ENCODE assay signal across 13 cellular contexts in the genomic region with DNA sequence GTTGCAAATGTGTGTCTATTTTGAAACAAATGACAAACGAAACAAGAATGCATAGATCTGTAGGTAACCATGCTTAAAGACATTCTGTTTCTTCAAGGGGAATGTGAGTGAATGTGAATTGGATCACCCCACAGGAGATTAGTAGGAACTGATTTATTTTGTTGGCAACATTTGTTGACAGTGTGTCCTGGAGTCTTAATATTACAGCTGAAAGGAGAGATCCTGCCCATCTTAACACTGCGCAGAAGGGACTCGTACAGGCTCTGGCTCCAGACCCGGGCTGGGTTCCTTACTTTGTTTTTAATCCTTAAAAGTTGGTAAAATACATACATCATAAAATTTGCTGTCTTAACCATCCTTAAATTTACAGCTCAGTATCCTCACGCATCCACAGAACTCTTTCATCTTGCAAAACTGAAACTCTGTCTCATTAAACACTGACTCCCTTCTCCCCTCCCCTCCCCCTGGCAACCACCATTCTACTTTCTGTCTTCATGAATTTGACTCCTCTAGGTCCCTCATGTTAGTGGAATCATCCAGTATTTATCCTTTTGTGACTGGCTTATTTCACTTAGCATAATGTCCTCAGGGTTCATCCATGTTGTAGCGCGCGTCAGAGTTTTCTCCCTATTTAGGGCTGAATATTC.
DNase-seq lines count a peak whose midpoint lies in the region; ATAC-seq, FAIRE-seq and TF ChIP-seq lines count a peak whose summit lies in the region.
"Had no signal": no experiment of that assay in that cellular context is flagged by ENCODE, and none has a peak within 500 bp of the region (broad histone marks: within the 10 kb centered on the region; RNA-seq: fewer than 3 reads in every experiment).

No MANE protein-coding gene starts in this region.

- H3K27me3 ChIP-seq in BLaER1 treated with 17β-estradiol and CSF1 and Interleukin-3, amounts not matched to agents 10 nM and 100 nM, result no peaks in the 10 kb centered on the region
- no peaks in the 10 kb centered on the region for H3K27me3 ChIP-seq in suprapubic skin
- H3K27me3 ChIP-seq: foreskin keratinocyte had no signal

- H3K4me3 Mint-ChIP-seq in HFFc6, result peak overlapping the region; percentile 84
- no peak overlapping the region for H3K4me3 Mint-ChIP-seq in naive B cell

- H3K36me3 ChIP-seq in BLaER1 treated with 17β-estradiol and CSF1 and Interleukin-3, amounts not matched to agents 10 nM and 100 nM, result peaks cover 0 to 66% (median 6%) of the 10 kb centered on the region in 11 experiments; a peak in 12 of 22 replicates
- no peaks in the 10 kb centered on the region for H3K36me3 ChIP-seq in suprapubic skin

- H3K36me3 Mint-ChIP-seq in HFFc6 (ENCODE audit: low read depth) (peaks cover 8% of the 10 kb centered on the region; the same call in 1 of the 2 replicates), naive B cell (no peaks in the 10 kb centered on the region)

- H3K4me1 Mint-ChIP-seq in HFFc6 (ENCODE audit: low read depth), result peaks cover 36% of the 10 kb centered on the region
- H3K4me1 Mint-ChIP-seq in naive B cell, result peaks cover 26 to 46% (median 43%) of the 10 kb centered on the region in 3 donors

- no peak for TF ChIP-seq POLR2A in suprapubic skin (IDR thresholded peaks at IDR 0.05)

- H3K9me3 Mint-ChIP-seq in HFFc6 (no peaks in the 10 kb centered on the region), naive B cell (no peaks in the 10 kb centered on the region)

- no peak for FAIRE-seq in frontal cortex (lab: Jason Lieb, UNC)
- FAIRE-seq: colon, keratinocyte had no signal

- no peak for ATAC-seq in naive B cell (ENCODE audit: low read depth in 2 of 2)
- no peak for ATAC-seq in HG03097 (IDR thresholded peaks at IDR 0.05; ENCODE audit: low FRiP score, unreplicated experiment)

- H3K4me1 ChIP-seq in BLaER1 treated with 17β-estradiol and CSF1 and Interleukin-3, amounts not matched to agents 10 nM and 100 nM, result peaks cover 83 to 100% (median 100%) of the 10 kb centered on the region in 10 experiments
- peaks cover 36% of the 10 kb centered on the region for H3K4me1 ChIP-seq in suprapubic skin

- TF ChIP-seq CTCF in HFFc6 (IDR thresholded peaks at IDR 0.05) (no peak), suprapubic skin (IDR thresholded peaks at IDR 0.05) (no peak)

- TF ChIP-seq EP300 in suprapubic skin (IDR thresholded peaks at IDR 0.05), result no peak

- peak; percentile 77 for DNase-seq in HFFc6
- peak; percentile 33 for DNase-seq in astrocyte of the hippocampus (ENCODE audit: low read depth, low spot score)
- no peak for DNase-seq in naive B cell
- no peak for DNase-seq in frontal cortex (ENCODE audit: low spot score in 2 of 2)
- DNase-seq in suprapubic skin (ENCODE audit: low spot score in 2 of 2), result no peak
- DNase-seq in SKM-1 treated with dmso at 0.1 percent for 144 hours (lab: John Stamatoyannopoulos, UW; ENCODE audit: unreplicated experiment), result no peak
- DNase-seq: activated effector memory CD4-positive, alpha-beta T cell treated with anti-CD3 and anti-CD28 coated beads, Interleukin-2, amount 50 U/mL, for 16 hours; NCI-H1417 treated with DMSO at 0.1 percent for 48 hours had no signal

- peaks cover 4 to 100% (median 95%) of the 10 kb centered on the region in 11 experiments; a peak in 21 of 22 replicates for H4K20me1 ChIP-seq in BLaER1 treated with 17β-estradiol and CSF1 and Interleukin-3, amounts not matched to agents 10 nM and 100 nM

- H3K27ac Mint-ChIP-seq in HFFc6 (peak overlapping the region; percentile 97), naive B cell (peak overlapping the region in 4 of 6 donors; percentile 18 to 70 (median 32))

- no peak overlapping the region for H3K27ac ChIP-seq in BLaER1 treated with 17β-estradiol and CSF1 and Interleukin-3, amounts not matched to agents 10 nM and 100 nM
- no peak overlapping the region for H3K27ac ChIP-seq in suprapubic skin
- H3K27ac ChIP-seq: foreskin keratinocyte had no signal

- no peak overlapping the region; a peak in 1 of 22 replicates for H3K9ac ChIP-seq in BLaER1 treated with 17β-estradiol and CSF1 and Interleukin-3, amounts not matched to agents 10 nM and 100 nM

- H3K4me2 ChIP-seq in BLaER1 treated with 17β-estradiol and CSF1 and Interleukin-3, amounts not matched to agents 10 nM and 100 nM, result peak overlapping the region; percentile 74 to 95 (median 91); a peak in 21 of 22 replicates

- H3K27me3 Mint-ChIP-seq in HFFc6 (ENCODE audit: insufficient read depth) (no peaks in the 10 kb centered on the region; the same call in 1 of the 2 replicates), naive B cell (no peaks in the 10 kb centered on the region)

- H3K4me3 ChIP-seq in BLaER1 treated with 17β-estradiol and CSF1 and Interleukin-3, amounts not matched to agents 10 nM and 100 nM, result no peak overlapping the region
- no peak overlapping the region for H3K4me3 ChIP-seq in suprapubic skin

- WGBS in suprapubic skin, result 92% methylated on average over 8 of the region's 8 CpGs

- no peaks in the 10 kb centered on the region for H3K9me3 ChIP-seq in BLaER1 treated with 17β-estradiol and CSF1 and Interleukin-3, amounts not matched to agents 10 nM and 100 nM (replicated peaks in 1 of 11)
- no peaks in the 10 kb centered on the region for H3K9me3 ChIP-seq in suprapubic skin

Comparison
In these comparisons a context has a peak if more than half of its experiments do, and no peak if none do; other contexts are left out.
1. DNase-seq: peak in HFFc6 (single experiment) and astrocyte of the hippocampus (single experiment); none in naive B cell (single experiment), frontal cortex (0 of 2), suprapubic skin (0 of 2) and SKM-1 treated with dmso at 0.1 percent for 144 hours (single experiment).